In genomic region chr10:562142-562541, GRCh38 we compare ENCODE assay signal across 16 cellular contexts.
DNase-seq lines count a peak whose midpoint lies in the region; ATAC-seq, FAIRE-seq and TF ChIP-seq lines count a peak whose summit lies in the region.
"Had no signal": no experiment of that assay in that cellular context is flagged by ENCODE, and none has a peak within 500 bp of the region (broad histone marks: within the 10 kb centered on the region; RNA-seq: fewer than 3 reads in every experiment).

No MANE protein-coding gene starts in this region.

- no peak overlapping the region for H2BK5ac ChIP-seq in mesenchymal stem cell (ENCODE audit: low read depth, low read length, poor library complexity, severe bottlenecking)

- H4K91ac ChIP-seq in mesenchymal stem cell (ENCODE audit: low read length), result no peak overlapping the region

- H3K4ac ChIP-seq in mesenchymal stem cell (ENCODE audit: low read depth in 1 of 2, low read length in 2 of 2), result no peak overlapping the region

- H3K36me3 Mint-ChIP-seq in type B pancreatic cell, result peaks cover 22% of the 10 kb centered on the region
- H3K36me3 Mint-ChIP-seq in stimulated activated effector memory CD8-positive, alpha-beta T cell treated with anti-CD3 and anti-CD28 coated beads, Interleukin-12 subunit alpha, Interleukin-12 subunit beta, amount 100 ng/mL, for 72 hours, result no peaks in the 10 kb centered on the region
- H3K36me3 Mint-ChIP-seq: CD14-positive monocyte; CD8-positive, alpha-beta T cell had no signal

- no peak overlapping the region for H3K23ac ChIP-seq in mesenchymal stem cell (ENCODE audit: low read length in 2 of 2)

- no peak overlapping the region for H4K8ac ChIP-seq in mesenchymal stem cell (ENCODE audit: low read length)

- peaks cover 0 to 50% (median 19%) of the 10 kb centered on the region in 11 experiments; a peak in 11 of 22 replicates for H4K20me1 ChIP-seq in BLaER1 treated with 17β-estradiol and CSF1 and Interleukin-3, amounts not matched to agents 10 nM and 100 nM
- no peaks in the 10 kb centered on the region for H4K20me1 ChIP-seq in OCI-LY1 (ENCODE audit: insufficient read depth, low read length)

- no peak for FAIRE-seq in GM12891 (lab: Jason Lieb, UNC)
- FAIRE-seq: GM18507, HepG2 had no signal

- peaks cover 0 to 22% (median 11%) of the 10 kb centered on the region in 11 experiments; a peak in 13 of 22 replicates for H3K36me3 ChIP-seq in BLaER1 treated with 17β-estradiol and CSF1 and Interleukin-3, amounts not matched to agents 10 nM and 100 nM
- peaks cover 17% of the 10 kb centered on the region for H3K36me3 ChIP-seq in OCI-LY1 (ENCODE audit: insufficient read depth, low read length)
- H3K36me3 ChIP-seq in mesenchymal stem cell (ENCODE audit: control insufficient read depth in 1 of 2, insufficient read depth in 2 of 2, low read depth in 1 of 2, low read length in 2 of 2), result peaks cover 0 to 10% of the 10 kb centered on the region in 2 experiments

- TF ChIP-seq POLR2A in GM12891 (IDR thresholded peaks at IDR 0.05; ENCODE audit: low read depth, low read length), result no peak

- 90% methylated on average over 4 of the region's 4 CpGs for WGBS in mesenchymal stem cell

- H3K9me2 ChIP-seq in OCI-LY1 (ENCODE audit: low read depth, low read length), result no peaks in the 10 kb centered on the region

- no peak overlapping the region for H3K18ac ChIP-seq in mesenchymal stem cell (ENCODE audit: low read depth in 1 of 2, low read length in 2 of 2)

- no peak overlapping the region for H2BK15ac ChIP-seq in mesenchymal stem cell (ENCODE audit: low read depth, poor library complexity, severe bottlenecking)

- no peak overlapping the region for H2AFZ ChIP-seq in OCI-LY1 (ENCODE audit: low read length)
- H2AFZ ChIP-seq in mesenchymal stem cell (ENCODE audit: low read depth, low read length), result no peak overlapping the region
- H2AFZ ChIP-seq: GM23338 had no signal

- H3K14ac ChIP-seq in mesenchymal stem cell (ENCODE audit: low read length in 2 of 2), result no peak overlapping the region

- H3K27me3 Mint-ChIP-seq in type B pancreatic cell, result no peaks in the 10 kb centered on the region

- H3K9me3 Mint-ChIP-seq in type B pancreatic cell, result peaks cover 7% of the 10 kb centered on the region
- H3K9me3 Mint-ChIP-seq in stimulated activated effector memory CD8-positive, alpha-beta T cell treated with anti-CD3 and anti-CD28 coated beads, Interleukin-12 subunit alpha, Interleukin-12 subunit beta, amount 100 ng/mL, for 72 hours, result peaks cover 3% of the 10 kb centered on the region

- H3K4me1 ChIP-seq in BLaER1 treated with 17β-estradiol and CSF1 and Interleukin-3, amounts not matched to agents 10 nM and 100 nM, result peaks cover 8 to 76% (median 55%) of the 10 kb centered on the region in 10 experiments; a peak in 17 of 20 replicates
- H3K4me1 ChIP-seq in OCI-LY1 (ENCODE audit: insufficient read depth, low read length, severe bottlenecking) (peaks cover 98% of the 10 kb centered on the region), mesenchymal stem cell (ENCODE audit: control insufficient read depth, insufficient read depth, low read depth, low read length) (peaks cover 40% of the 10 kb centered on the region)

- H3K9me3 ChIP-seq in BLaER1 treated with 17β-estradiol and CSF1 and Interleukin-3, amounts not matched to agents 10 nM and 100 nM (replicated peaks in 1 of 11), result peaks cover 23 to 41% (median 37%) of the 10 kb centered on the region in 11 experiments
- H3K9me3 ChIP-seq in OCI-LY1 (ENCODE audit: low read length) (peaks cover 6% of the 10 kb centered on the region; the same call in 1 of the 2 replicates), mesenchymal stem cell (ENCODE audit: control insufficient read depth, low read length) (peaks cover 13% of the 10 kb centered on the region)

- peaks cover 43% of the 10 kb centered on the region for H3K79me2 ChIP-seq in OCI-LY1 (ENCODE audit: insufficient read depth, low read length)

- no peak overlapping the region for H2BK12ac ChIP-seq in mesenchymal stem cell (ENCODE audit: low read length in 2 of 2)

- H3K4me3 Mint-ChIP-seq in type B pancreatic cell, result no peak overlapping the region
- H3K4me3 Mint-ChIP-seq in stimulated activated effector memory CD8-positive, alpha-beta T cell treated with anti-CD3 and anti-CD28 coated beads, Interleukin-12 subunit alpha, Interleukin-12 subunit beta, amount 100 ng/mL, for 72 hours, result no peak overlapping the region
- H3K4me3 Mint-ChIP-seq: B cell; CD14-positive monocyte; CD8-positive, alpha-beta T cell; GM23338 had no signal

- H3K79me1 ChIP-seq in mesenchymal stem cell (replicated peaks; ENCODE audit: low read length, poor library complexity, severe bottlenecking), result peaks cover 43% of the 10 kb centered on the region

- ATAC-seq in stimulated activated effector memory CD8-positive, alpha-beta T cell treated with anti-CD3 and anti-CD28 coated beads, Interleukin-12 subunit alpha, Interleukin-12 subunit beta, amount 100 ng/mL, for 72 hours, result no peak
- ATAC-seq: CD8-positive, alpha-beta T cell; GM23338; HepG2 had no signal

- H3K4me2 ChIP-seq in BLaER1 treated with 17β-estradiol and CSF1 and Interleukin-3, amounts not matched to agents 10 nM and 100 nM, result peak overlapping the region in 9 of 11 experiments; percentile 12 to 91 (median 79); a peak in 17 of 22 replicates
- peak overlapping the region; percentile 68 for H3K4me2 ChIP-seq in OCI-LY1 (ENCODE audit: low read length)
- no peak overlapping the region for H3K4me2 ChIP-seq in mesenchymal stem cell (ENCODE audit: low read length, poor library complexity, severe bottlenecking)
- H3K4me2 ChIP-seq: GM23338 had no signal

- TF ChIP-seq CTCF in OCI-LY1 (IDR thresholded peaks at IDR 0.05; ENCODE audit: low read length), result no peak
- TF ChIP-seq CTCF in type B pancreatic cell (conservative IDR thresholded peaks at IDR 0.05), result no peak

- no peak overlapping the region for H2BK120ac ChIP-seq in mesenchymal stem cell (ENCODE audit: low read depth, low read length)

- DNase-seq in mesenchymal stem cell (no peak), type B pancreatic cell (ENCODE audit: extremely low spot score, unreplicated experiment) (no peak), SKM-1 (lab: John Stamatoyannopoulos, UW; ENCODE audit: unreplicated experiment) (no peak), GM12891 (ENCODE audit: insufficient read length, low spot score) (no peak)
- DNase-seq in stimulated activated effector memory CD8-positive, alpha-beta T cell treated with anti-CD3 and anti-CD28 coated beads, Interleukin-12 subunit alpha, Interleukin-12 subunit beta, amount 100 ng/mL, for 72 hours (ENCODE audit: low spot score in 2 of 2), result no peak
- DNase-seq: CD8-positive, alpha-beta T cell; COR-L47; DND-41; H7 had no signal

- H3K4me3 ChIP-seq in BLaER1 treated with 17β-estradiol and CSF1 and Interleukin-3, amounts not matched to agents 10 nM and 100 nM, result peak overlapping the region in 2 of 10 experiments; percentile 7 to 23; a peak in 3 of 20 replicates
- peak overlapping the region; percentile 40 for H3K4me3 ChIP-seq in OCI-LY1 (ENCODE audit: low read depth, low read length, poor library complexity, severe bottlenecking)
- H3K4me3 ChIP-seq in mesenchymal stem cell (ENCODE audit: insufficient read depth in 1 of 2, low read depth in 1 of 2, low read length in 2 of 2), result no peak overlapping the region
- H3K4me3 ChIP-seq: GM23338 had no signal

- peak overlapping the region; percentile 73 for H3K27ac Mint-ChIP-seq in type B pancreatic cell
- no peak overlapping the region for H3K27ac Mint-ChIP-seq in stimulated activated effector memory CD8-positive, alpha-beta T cell treated with anti-CD3 and anti-CD28 coated beads, Interleukin-12 subunit alpha, Interleukin-12 subunit beta, amount 100 ng/mL, for 72 hours
- H3K27ac Mint-ChIP-seq: B cell; CD14-positive monocyte; CD8-positive, alpha-beta T cell; GM23338 had no signal

- H3F3A ChIP-seq in OCI-LY1 (ENCODE audit: insufficient read depth, low read length), result peaks cover 8% of the 10 kb centered on the region

- peaks cover 41% of the 10 kb centered on the region for H3K4me1 Mint-ChIP-seq in type B pancreatic cell (ENCODE audit: unreplicated experiment)
- H3K4me1 Mint-ChIP-seq in stimulated activated effector memory CD8-positive, alpha-beta T cell treated with anti-CD3 and anti-CD28 coated beads, Interleukin-12 subunit alpha, Interleukin-12 subunit beta, amount 100 ng/mL, for 72 hours, result no peaks in the 10 kb centered on the region
- H3K4me1 Mint-ChIP-seq: B cell, CD14-positive monocyte had no signal

- H3K9ac ChIP-seq in BLaER1 treated with 17β-estradiol and CSF1 and Interleukin-3, amounts not matched to agents 10 nM and 100 nM, result peak overlapping the region in 2 of 11 experiments; percentile 9 to 19; a peak in 2 of 22 replicates
- H3K9ac ChIP-seq in OCI-LY1 (ENCODE audit: low read length) (peak overlapping the region; percentile 75), mesenchymal stem cell (ENCODE audit: low read length) (no peak overlapping the region)

- no peak overlapping the region for H2AK5ac ChIP-seq in mesenchymal stem cell (ENCODE audit: low read length, severe bottlenecking)

- no peak overlapping the region for H3K27ac ChIP-seq in BLaER1 treated with 17β-estradiol and CSF1 and Interleukin-3, amounts not matched to agents 10 nM and 100 nM
- H3K27ac ChIP-seq in OCI-LY1 (ENCODE audit: low read depth, low read length, poor library complexity, severe bottlenecking), result peak overlapping the region; percentile 100
- peak overlapping the region; percentile 38 for H3K27ac ChIP-seq in mesenchymal stem cell (ENCODE audit: low read length, poor library complexity, severe bottlenecking)

- H3K27me3 ChIP-seq in BLaER1 treated with 17β-estradiol and CSF1 and Interleukin-3, amounts not matched to agents 10 nM and 100 nM, result peaks cover 0 to 14% (median 0%) of the 10 kb centered on the region in 11 experiments; a peak in 2 of 22 replicates
- H3K27me3 ChIP-seq in OCI-LY1 (ENCODE audit: insufficient read depth, low read length) (no peaks in the 10 kb centered on the region), mesenchymal stem cell (ENCODE audit: control insufficient read depth in 1 of 2, insufficient read depth in 1 of 2, low read length in 2 of 2) (no peaks in the 10 kb centered on the region)

TF ChIP-seq in GM12891, 5 proteins besides CTCF, POLR2A, EP300 and RAD21:
- no peak for TF ChIP-seq PAX5 (IDR thresholded peaks at IDR 0.05; ENCODE audit: insufficient read depth, low read length, severe bottlenecking)
- TF ChIP-seq TAF1 (IDR thresholded peaks at IDR 0.05; ENCODE audit: low read depth, low read length), result no peak
- no peak for TF ChIP-seq POLR2AphosphoS5 (IDR thresholded peaks at IDR 0.05; ENCODE audit: low read depth, low read length)
- no peak for TF ChIP-seq SPI1 (IDR thresholded peaks at IDR 0.05; ENCODE audit: low read depth, low read length)
- TF ChIP-seq POU2F2 (IDR thresholded peaks at IDR 0.05; ENCODE audit: low read depth, low read length), result no peak
TF ChIP-seq in GM12891: peak in this region for 0.

Comparison
In these comparisons a context has a peak if more than half of its experiments do, and no peak if none do; other contexts are left out.
1. H3K27ac ChIP-seq: peak in OCI-LY1 (single experiment) and mesenchymal stem cell (single experiment); none in BLaER1 treated with 17β-estradiol and CSF1 and Interleukin-3, amounts not matched to agents 10 nM and 100 nM (0 of 11).